1 cellular context compared by ENCODE assay signal in the genomic region with DNA sequence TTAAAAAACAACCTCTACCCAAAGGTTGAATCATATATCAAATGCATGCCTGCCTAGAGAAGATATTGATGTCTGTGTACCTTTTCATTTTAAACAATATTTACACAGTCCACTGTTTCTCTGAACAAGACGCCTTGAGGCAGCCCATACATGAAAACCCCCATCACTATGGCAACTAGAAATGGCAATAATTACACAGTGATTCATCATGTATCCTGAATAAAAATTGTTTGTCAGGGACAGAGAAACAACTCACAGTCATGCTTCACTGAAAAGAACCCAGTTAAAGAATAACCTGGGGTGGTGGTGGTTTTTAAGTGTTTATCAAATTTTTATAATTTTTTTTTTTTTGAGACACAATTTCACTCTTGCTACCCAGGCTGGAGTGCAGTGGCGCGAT.
TF ChIP-seq lines count a peak whose summit lies in the region.

No MANE protein-coding gene starts in this region.

TF ChIP-seq in A549, 52 proteins besides CTCF, POLR2A, EP300 and RAD21 (continued from another document):
- TF ChIP-seq, protein P1, sequence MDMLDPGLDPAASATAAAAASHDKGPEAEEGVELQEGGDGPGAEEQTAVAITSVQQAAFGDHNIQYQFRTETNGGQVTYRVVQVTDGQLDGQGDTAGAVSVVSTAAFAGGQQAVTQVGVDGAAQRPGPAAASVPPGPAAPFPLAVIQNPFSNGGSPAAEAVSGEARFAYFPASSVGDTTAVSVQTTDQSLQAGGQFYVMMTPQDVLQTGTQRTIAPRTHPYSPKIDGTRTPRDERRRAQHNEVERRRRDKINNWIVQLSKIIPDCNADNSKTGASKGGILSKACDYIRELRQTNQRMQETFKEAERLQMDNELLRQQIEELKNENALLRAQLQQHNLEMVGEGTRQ (IDR thresholded peaks at IDR 0.05) = no peak
- TF ChIP-seq HOXB5 (CRISPR knock-in tag; IDR thresholded peaks at IDR 0.05) = peak; percentile 7; the same call in 1 of the 2 replicates
- TF ChIP-seq, protein P2, sequence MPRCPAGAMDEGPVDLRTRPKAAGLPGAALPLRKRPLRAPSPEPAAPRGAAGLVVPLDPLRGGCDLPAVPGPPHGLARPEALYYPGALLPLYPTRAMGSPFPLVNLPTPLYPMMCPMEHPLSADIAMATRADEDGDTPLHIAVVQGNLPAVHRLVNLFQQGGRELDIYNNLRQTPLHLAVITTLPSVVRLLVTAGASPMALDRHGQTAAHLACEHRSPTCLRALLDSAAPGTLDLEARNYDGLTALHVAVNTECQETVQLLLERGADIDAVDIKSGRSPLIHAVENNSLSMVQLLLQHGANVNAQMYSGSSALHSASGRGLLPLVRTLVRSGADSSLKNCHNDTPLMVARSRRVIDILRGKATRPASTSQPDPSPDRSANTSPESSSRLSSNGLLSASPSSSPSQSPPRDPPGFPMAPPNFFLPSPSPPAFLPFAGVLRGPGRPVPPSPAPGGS (IDR thresholded peaks at IDR 0.05) = peak; percentile 94
- peak; percentile 67; the same call in 1 of the 2 replicates for TF ChIP-seq MAX (IDR thresholded peaks at IDR 0.05)
- TF ChIP-seq, protein P3, sequence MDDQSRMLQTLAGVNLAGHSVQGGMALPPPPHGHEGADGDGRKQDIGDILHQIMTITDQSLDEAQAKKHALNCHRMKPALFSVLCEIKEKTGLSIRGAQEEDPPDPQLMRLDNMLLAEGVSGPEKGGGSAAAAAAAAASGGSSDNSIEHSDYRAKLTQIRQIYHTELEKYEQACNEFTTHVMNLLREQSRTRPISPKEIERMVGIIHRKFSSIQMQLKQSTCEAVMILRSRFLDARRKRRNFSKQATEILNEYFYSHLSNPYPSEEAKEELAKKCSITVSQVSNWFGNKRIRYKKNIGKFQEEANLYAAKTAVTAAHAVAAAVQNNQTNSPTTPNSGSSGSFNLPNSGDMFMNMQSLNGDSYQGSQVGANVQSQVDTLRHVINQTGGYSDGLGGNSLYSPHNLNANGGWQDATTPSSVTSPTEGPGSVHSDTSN (IDR thresholded peaks at IDR 0.05) = peak; percentile 47
- peak; percentile 92 to 96 for TF ChIP-seq JUN (IDR thresholded peaks at IDR 0.05)
- peak; percentile 92 for TF ChIP-seq FOSL2 (IDR thresholded peaks at IDR 0.05)
- TF ChIP-seq FOSL2 (CRISPR knock-in tag; IDR thresholded peaks at IDR 0.05) = peak; percentile 98
- TF ChIP-seq, protein P4, sequence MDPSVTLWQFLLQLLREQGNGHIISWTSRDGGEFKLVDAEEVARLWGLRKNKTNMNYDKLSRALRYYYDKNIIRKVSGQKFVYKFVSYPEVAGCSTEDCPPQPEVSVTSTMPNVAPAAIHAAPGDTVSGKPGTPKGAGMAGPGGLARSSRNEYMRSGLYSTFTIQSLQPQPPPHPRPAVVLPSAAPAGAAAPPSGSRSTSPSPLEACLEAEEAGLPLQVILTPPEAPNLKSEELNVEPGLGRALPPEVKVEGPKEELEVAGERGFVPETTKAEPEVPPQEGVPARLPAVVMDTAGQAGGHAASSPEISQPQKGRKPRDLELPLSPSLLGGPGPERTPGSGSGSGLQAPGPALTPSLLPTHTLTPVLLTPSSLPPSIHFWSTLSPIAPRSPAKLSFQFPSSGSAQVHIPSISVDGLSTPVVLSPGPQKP (IDR thresholded peaks at IDR 0.05; ENCODE audit: low read depth, low read length) = no peak
- TF ChIP-seq RNF2 (IDR thresholded peaks at IDR 0.05; ENCODE audit: borderline replicate concordance, low read depth) = no peak
- TF ChIP-seq TFCP2L1 (CRISPR knock-in tag; IDR thresholded peaks at IDR 0.05) = no peak
- TF ChIP-seq JUNB (IDR thresholded peaks at IDR 0.05) = peak; percentile 98
